In the genomic region with DNA sequence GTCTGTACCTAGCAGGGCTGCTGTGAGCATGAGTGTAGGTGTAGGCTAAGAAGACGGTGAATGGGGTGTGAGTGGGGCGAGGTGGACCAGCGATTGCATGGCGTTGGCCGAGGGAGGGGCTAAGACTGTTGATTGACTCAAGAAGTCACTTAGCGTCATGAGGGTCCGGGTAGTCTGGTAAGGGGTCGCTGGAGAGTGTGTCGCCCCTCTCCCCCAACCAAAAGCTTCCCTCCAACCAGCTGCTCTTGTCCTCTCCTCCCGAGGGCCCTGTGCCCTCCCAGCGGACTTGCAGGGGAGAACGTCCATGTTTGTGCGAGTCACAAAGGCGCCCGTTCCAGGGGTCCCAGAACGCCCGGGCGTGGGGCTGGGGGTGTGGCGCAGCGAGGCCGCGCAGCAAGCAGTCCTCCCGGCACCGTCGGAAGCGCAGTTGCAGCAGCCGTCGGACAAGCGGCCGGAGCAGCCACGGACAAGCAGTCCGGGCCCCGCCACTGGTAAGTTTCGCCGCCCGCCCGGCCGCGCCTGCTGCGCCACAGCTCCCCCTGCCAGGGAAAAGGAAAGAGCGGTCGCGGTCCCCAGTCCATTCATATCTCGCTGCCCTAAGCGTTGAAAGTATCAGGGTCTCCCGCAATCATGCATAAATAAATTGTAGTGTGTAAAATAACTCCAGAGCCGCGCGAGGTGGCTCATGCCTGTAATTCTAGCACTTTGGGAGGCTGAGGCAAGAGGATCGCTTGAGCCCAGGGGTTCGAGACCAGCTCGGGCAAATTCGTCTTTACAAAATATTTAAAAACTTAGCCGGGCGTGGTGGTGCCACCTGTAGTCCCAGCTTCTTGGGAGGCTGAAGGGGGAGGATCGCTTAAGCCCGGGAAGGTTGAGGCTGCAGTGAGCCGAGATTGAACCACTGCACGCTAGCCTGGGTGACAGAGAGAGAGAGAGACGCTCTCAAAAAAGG, we compare ENCODE assay signal across 8 cellular contexts. TPM values are rescaled to one million over a fixed set of nuclear protein-coding genes. Genes with fewer than 3 reads are reported as not detected.
DNase-seq lines count a peak whose midpoint lies in the region; ATAC-seq, FAIRE-seq and TF ChIP-seq lines count a peak whose summit lies in the region.

TSS of gene CCDC63 (plus strand) at position 373 of the 952 bp plus-strand sequence. CDS start 5,968 bp downstream, outside the sequence.

- H3K4me3 ChIP-seq in ACC112 (ENCODE audit: low read depth, low read length): no peak within 1 kb of the TSS; the same call in 1 of the 2 replicates
- H3K4me3 ChIP-seq in choroid plexus epithelial cell (ENCODE audit: low read depth, low read length): peak within 1 kb of the TSS; percentile 37

- no peaks in the 10 kb centered on the region for H3K4me1 Mint-ChIP-seq in T-helper 1 cell treated with Interleukin-12 subunit alpha and Interleukin-12 subunit beta and Interleukin-4 antibody, amounts not matched to agents 30 μg/mL and 1 μg/mL, for 36 hours (ENCODE audit: low read depth)
- H3K4me1 Mint-ChIP-seq in stimulated activated effector memory CD8-positive, alpha-beta T cell treated with anti-CD3 and anti-CD28 coated beads, Interleukin-12 subunit alpha, Interleukin-12 subunit beta, amount 100 ng/mL, for 72 hours: no peaks in the 10 kb centered on the region

- H3K27me3 ChIP-seq in ACC112 (ENCODE audit: insufficient read depth, low read length): peaks cover 65% of the 10 kb centered on the region

- H3K27me3 Mint-ChIP-seq in T-helper 1 cell treated with Interleukin-12 subunit alpha and Interleukin-12 subunit beta and Interleukin-4 antibody, amounts not matched to agents 30 μg/mL and 1 μg/mL, for 36 hours (ENCODE audit: low read depth): peaks cover 58% of the 10 kb centered on the region

- peak; percentile 40 for DNase-seq in GM19239 (ENCODE audit: insufficient read length, low spot score)
- DNase-seq in choroid plexus epithelial cell (ENCODE audit: low read depth): peak; percentile 52
- DNase-seq in left lobe of liver (ENCODE audit: low spot score): peak; percentile 49
- peak in 1 of 2 donors; percentile 51 for DNase-seq in stimulated activated effector memory CD8-positive, alpha-beta T cell treated with anti-CD3 and anti-CD28 coated beads, Interleukin-12 subunit alpha, Interleukin-12 subunit beta, amount 100 ng/mL, for 72 hours (ENCODE audit: low spot score in 2 of 2)

- H3K4me3 Mint-ChIP-seq in T-helper 1 cell treated with Interleukin-12 subunit alpha and Interleukin-12 subunit beta and Interleukin-4 antibody, amounts not matched to agents 30 μg/mL and 1 μg/mL, for 36 hours: peak within 1 kb of the TSS; percentile 77
- H3K4me3 Mint-ChIP-seq in stimulated activated effector memory CD8-positive, alpha-beta T cell treated with anti-CD3 and anti-CD28 coated beads, Interleukin-12 subunit alpha, Interleukin-12 subunit beta, amount 100 ng/mL, for 72 hours: peak within 1 kb of the TSS; percentile 61

- ATAC-seq in left lobe of liver (peak; percentile 86), HG02870 (IDR thresholded peaks at IDR 0.05; ENCODE audit: unreplicated experiment) (no peak), GM18867 (IDR thresholded peaks at IDR 0.05; ENCODE audit: unreplicated experiment) (no peak)
- peak; percentile 61 for ATAC-seq in stimulated activated effector memory CD8-positive, alpha-beta T cell treated with anti-CD3 and anti-CD28 coated beads, Interleukin-12 subunit alpha, Interleukin-12 subunit beta, amount 100 ng/mL, for 72 hours

- peaks cover 14% of the 10 kb centered on the region for H3K4me1 ChIP-seq in ACC112 (ENCODE audit: control insufficient read depth, insufficient read depth, low read length, unreplicated experiment)

- peak; percentile 14 for FAIRE-seq in GM19239 (lab: Jason Lieb, UNC)

- no peaks in the 10 kb centered on the region for H3K79me2 ChIP-seq in ACC112 (ENCODE audit: control insufficient read depth, insufficient read depth, low read length, unreplicated experiment)

- H3K27ac ChIP-seq in ACC112 (ENCODE audit: low read depth, low read length): no peak within 1 kb of the TSS

- H3K36me3 Mint-ChIP-seq in T-helper 1 cell treated with Interleukin-12 subunit alpha and Interleukin-12 subunit beta and Interleukin-4 antibody, amounts not matched to agents 30 μg/mL and 1 μg/mL, for 36 hours (ENCODE audit: low read depth): no peaks in the 10 kb centered on the region
- H3K36me3 Mint-ChIP-seq in stimulated activated effector memory CD8-positive, alpha-beta T cell treated with anti-CD3 and anti-CD28 coated beads, Interleukin-12 subunit alpha, Interleukin-12 subunit beta, amount 100 ng/mL, for 72 hours: no peaks in the 10 kb centered on the region

- peak; percentile 66 for TF ChIP-seq CTCF in choroid plexus epithelial cell (conservative IDR thresholded peaks at IDR 0.05; ENCODE audit: low read depth, low read length)

- H2AFZ ChIP-seq in ACC112 (ENCODE audit: low read length, unreplicated experiment): peak within 1 kb of the TSS; percentile 57

- no peak within 1 kb of the TSS for H3K27ac Mint-ChIP-seq in T-helper 1 cell treated with Interleukin-12 subunit alpha and Interleukin-12 subunit beta and Interleukin-4 antibody, amounts not matched to agents 30 μg/mL and 1 μg/mL, for 36 hours
- no peak within 1 kb of the TSS for H3K27ac Mint-ChIP-seq in stimulated activated effector memory CD8-positive, alpha-beta T cell treated with anti-CD3 and anti-CD28 coated beads, Interleukin-12 subunit alpha, Interleukin-12 subunit beta, amount 100 ng/mL, for 72 hours

- no peaks in the 10 kb centered on the region for H3K36me3 ChIP-seq in ACC112 (ENCODE audit: insufficient read depth, low read length)

- H3K9me3 Mint-ChIP-seq in T-helper 1 cell treated with Interleukin-12 subunit alpha and Interleukin-12 subunit beta and Interleukin-4 antibody, amounts not matched to agents 30 μg/mL and 1 μg/mL, for 36 hours: no peaks in the 10 kb centered on the region
- H3K9me3 Mint-ChIP-seq in stimulated activated effector memory CD8-positive, alpha-beta T cell treated with anti-CD3 and anti-CD28 coated beads, Interleukin-12 subunit alpha, Interleukin-12 subunit beta, amount 100 ng/mL, for 72 hours: no peaks in the 10 kb centered on the region

RNA-seq across cellular contexts. Expression of gene CCDC63, which starts in this region (rescaled TPM):
- not detected for total RNA-seq in left lobe of liver

Comparison
In these comparisons a context has a peak if more than half of its experiments do, and no peak if none do; other contexts are left out.
1. Peak in DNase-seq and ATAC-seq in left lobe of liver; RNA of the gene not detected or under 1 TPM.